1 cellular context compared by ENCODE assay signal in genomic region chr17:77107506-77108433, GRCh38.
TF ChIP-seq lines count a peak whose summit lies in the region.

No MANE protein-coding gene starts in this region.

TF ChIP-seq in GM23338, 12 proteins besides CTCF, POLR2A, EP300 and RAD21 (continued from another document):
- TF ChIP-seq ETS1 (IDR thresholded peaks at IDR 0.05) (no peak), STAT1 (IDR thresholded peaks at IDR 0.05; ENCODE audit: unreplicated experiment) (no peak), ZNF114 (CRISPR knock-in tag; IDR thresholded peaks at IDR 0.05) (no peak), ZNF462 (CRISPR knock-in tag; IDR thresholded peaks at IDR 0.05) (no peak)
